Comparison of ENCODE assay signal across 1 cellular context in the genomic region with DNA sequence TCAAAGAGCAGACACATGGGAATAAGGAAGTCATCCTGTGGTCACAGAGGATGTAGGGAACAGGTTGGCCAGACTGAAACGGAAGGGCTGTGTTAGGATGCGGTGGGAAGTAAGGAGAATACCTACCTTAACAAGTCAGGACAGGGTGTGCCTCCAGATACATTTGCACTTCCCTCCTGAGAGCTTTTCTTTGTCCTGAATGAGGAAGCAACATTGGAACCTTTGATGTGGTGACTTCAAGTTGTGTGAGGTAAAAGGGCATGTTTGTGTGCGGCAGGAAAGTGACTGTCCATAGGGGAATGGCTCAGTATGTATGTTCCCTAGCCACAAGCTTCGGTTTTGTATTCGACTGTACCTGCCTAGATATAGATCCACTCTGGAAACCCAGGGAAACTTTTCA.
TF ChIP-seq lines count a peak whose summit lies in the region.

No MANE protein-coding gene starts in this region.

TF ChIP-seq in GM12878, 131 proteins besides CTCF, POLR2A, EP300 and RAD21 (continued from another document):
- TF ChIP-seq E4F1 (IDR thresholded peaks at IDR 0.05; ENCODE audit: borderline replicate concordance, partially characterized antibody), result no peak
- no peak for TF ChIP-seq ZZZ3 (IDR thresholded peaks at IDR 0.05; ENCODE audit: control insufficient read depth, insufficient read length, low read depth)
- no peak for TF ChIP-seq CUX1 (IDR thresholded peaks at IDR 0.05; ENCODE audit: insufficient replicate concordance, low read depth, low read length)
- no peak for TF ChIP-seq NRF1 (conservative IDR thresholded peaks at IDR 0.05; ENCODE audit: low read depth, low read length)
- TF ChIP-seq IKZF1 (conservative IDR thresholded peaks at IDR 0.05), result peak; percentile 51
- no peak for TF ChIP-seq PML (IDR thresholded peaks at IDR 0.05; ENCODE audit: low read length)
- no peak for TF ChIP-seq FOS (IDR thresholded peaks at IDR 0.05; ENCODE audit: borderline replicate concordance, extremely low read depth, insufficient read length)
- peak; percentile 29 to 42; a peak in 1 of 4 replicates for TF ChIP-seq IKZF2 (IDR thresholded peaks at IDR 0.05)
- TF ChIP-seq USF1 (IDR thresholded peaks at IDR 0.05; ENCODE audit: borderline replicate concordance, extremely low read length, insufficient read depth, low read depth, low read length), result no peak
- no peak for TF ChIP-seq WRNIP1 (IDR thresholded peaks at IDR 0.05; ENCODE audit: borderline replicate concordance, low read depth, low read length)
- TF ChIP-seq SPI1 (IDR thresholded peaks at IDR 0.05; ENCODE audit: borderline replicate concordance, insufficient read depth, low read depth, low read length), result peak; percentile 5; the same call in 1 of the 2 replicates
- TF ChIP-seq MLLT1 (IDR thresholded peaks at IDR 0.05), result no peak
- no peak for TF ChIP-seq IRF5 (IDR thresholded peaks at IDR 0.05; ENCODE audit: borderline replicate concordance)
- TF ChIP-seq GABPA (IDR thresholded peaks at IDR 0.05; ENCODE audit: low read depth), result no peak
